Comparison of ENCODE assay signal across 1 cellular context in genomic region chr11:96389604-96390402, GRCh38.
A peak's percentile ranks its signal among the peaks of the same experiment; 100 is the strongest.
TF ChIP-seq lines count a peak whose summit lies in the region.

CCDC82 (minus strand) TSS chr11:96389912; CDS start chr11:96384747, 5,165 bp downstream.
JRKL (plus strand) TSS chr11:96390013; CDS start chr11:96390650, 637 bp downstream.

TF ChIP-seq in HepG2, 621 proteins besides CTCF, POLR2A, EP300 and RAD21 (continued from another document and continues in another):
- TF ChIP-seq ZNF652 (CRISPR knock-in tag; IDR thresholded peaks at IDR 0.05; ENCODE audit: borderline replicate concordance, low read depth) = no peak
- TF ChIP-seq, protein P1, sequence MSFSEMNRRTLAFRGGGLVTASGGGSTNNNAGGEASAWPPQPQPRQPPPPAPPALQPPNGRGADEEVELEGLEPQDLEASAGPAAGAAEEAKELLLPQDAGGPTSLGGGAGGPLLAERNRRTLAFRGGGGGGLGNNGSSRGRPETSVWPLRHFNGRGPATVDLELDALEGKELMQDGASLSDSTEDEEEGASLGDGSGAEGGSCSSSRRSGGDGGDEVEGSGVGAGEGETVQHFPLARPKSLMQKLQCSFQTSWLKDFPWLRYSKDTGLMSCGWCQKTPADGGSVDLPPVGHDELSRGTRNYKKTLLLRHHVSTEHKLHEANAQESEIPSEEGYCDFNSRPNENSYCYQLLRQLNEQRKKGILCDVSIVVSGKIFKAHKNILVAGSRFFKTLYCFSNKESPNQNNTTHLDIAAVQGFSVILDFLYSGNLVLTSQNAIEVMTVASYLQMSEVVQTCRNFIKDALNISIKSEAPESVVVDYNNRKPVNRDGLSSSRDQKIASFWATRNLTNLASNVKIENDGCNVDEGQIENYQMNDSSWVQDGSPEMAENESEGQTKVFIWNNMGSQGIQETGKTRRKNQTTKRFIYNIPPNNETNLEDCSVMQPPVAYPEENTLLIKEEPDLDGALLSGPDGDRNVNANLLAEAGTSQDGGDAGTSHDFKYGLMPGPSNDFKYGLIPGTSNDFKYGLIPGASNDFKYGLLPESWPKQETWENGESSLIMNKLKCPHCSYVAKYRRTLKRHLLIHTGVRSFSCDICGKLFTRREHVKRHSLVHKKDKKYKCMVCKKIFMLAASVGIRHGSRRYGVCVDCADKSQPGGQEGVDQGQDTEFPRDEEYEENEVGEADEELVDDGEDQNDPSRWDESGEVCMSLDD (CRISPR knock-in tag; IDR thresholded peaks at IDR 0.05; ENCODE audit: borderline replicate concordance) = peak; percentile 67; the same call in 1 of the 2 replicates
- TF ChIP-seq SIX1 (CRISPR knock-in tag; IDR thresholded peaks at IDR 0.05; ENCODE audit: borderline replicate concordance) = no peak
- no peak for TF ChIP-seq AHR (CRISPR knock-in tag; IDR thresholded peaks at IDR 0.05)
- TF ChIP-seq ZBTB1 (CRISPR knock-in tag; IDR thresholded peaks at IDR 0.05; ENCODE audit: borderline replicate concordance) = no peak
- peak; percentile 78; the same call in 1 of the 2 replicates for TF ChIP-seq ZZZ3 (CRISPR knock-in tag; IDR thresholded peaks at IDR 0.05; ENCODE audit: borderline replicate concordance)
- TF ChIP-seq, protein P2, sequence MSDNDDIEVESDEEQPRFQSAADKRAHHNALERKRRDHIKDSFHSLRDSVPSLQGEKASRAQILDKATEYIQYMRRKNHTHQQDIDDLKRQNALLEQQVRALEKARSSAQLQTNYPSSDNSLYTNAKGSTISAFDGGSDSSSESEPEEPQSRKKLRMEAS (IDR thresholded peaks at IDR 0.05) = peak; percentile 90
- TF ChIP-seq DNMT1 (CRISPR knock-in tag; IDR thresholded peaks at IDR 0.05) = 0 out of 2 replicates have a peak, but pooled peaks have one; percentile 37
- TF ChIP-seq NR3C1 (CRISPR knock-in tag; IDR thresholded peaks at IDR 0.05) = no peak
- TF ChIP-seq JUN (CRISPR knock-in tag; IDR thresholded peaks at IDR 0.05) = no peak
- TF ChIP-seq ZNF775 (CRISPR knock-in tag; IDR thresholded peaks at IDR 0.05; ENCODE audit: borderline replicate concordance) = no peak
- TF ChIP-seq KDM6A (CRISPR knock-in tag; IDR thresholded peaks at IDR 0.05; ENCODE audit: low read depth) = no peak
- TF ChIP-seq U2AF2 (IDR thresholded peaks at IDR 0.05; ENCODE audit: low read depth, low read length) = no peak
- TF ChIP-seq ESRRA (CRISPR knock-in tag; IDR thresholded peaks at IDR 0.05; ENCODE audit: low read depth) = 0 out of 2 replicates have a peak, but pooled peaks have one; percentile 31
- TF ChIP-seq ZNF124 (CRISPR knock-in tag; IDR thresholded peaks at IDR 0.05) = no peak
- TF ChIP-seq ZNF331 (CRISPR knock-in tag; IDR thresholded peaks at IDR 0.05) = peak; percentile 54; the same call in 1 of the 2 replicates
- TF ChIP-seq, protein P3, sequence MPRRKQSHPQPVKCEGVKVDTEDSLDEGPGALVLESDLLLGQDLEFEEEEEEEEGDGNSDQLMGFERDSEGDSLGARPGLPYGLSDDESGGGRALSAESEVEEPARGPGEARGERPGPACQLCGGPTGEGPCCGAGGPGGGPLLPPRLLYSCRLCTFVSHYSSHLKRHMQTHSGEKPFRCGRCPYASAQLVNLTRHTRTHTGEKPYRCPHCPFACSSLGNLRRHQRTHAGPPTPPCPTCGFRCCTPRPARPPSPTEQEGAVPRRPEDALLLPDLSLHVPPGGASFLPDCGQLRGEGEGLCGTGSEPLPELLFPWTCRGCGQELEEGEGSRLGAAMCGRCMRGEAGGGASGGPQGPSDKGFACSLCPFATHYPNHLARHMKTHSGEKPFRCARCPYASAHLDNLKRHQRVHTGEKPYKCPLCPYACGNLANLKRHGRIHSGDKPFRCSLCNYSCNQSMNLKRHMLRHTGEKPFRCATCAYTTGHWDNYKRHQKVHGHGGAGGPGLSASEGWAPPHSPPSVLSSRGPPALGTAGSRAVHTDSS (CRISPR knock-in tag; conservative IDR thresholded peaks at IDR 0.05) = no peak
- TF ChIP-seq, protein P4, sequence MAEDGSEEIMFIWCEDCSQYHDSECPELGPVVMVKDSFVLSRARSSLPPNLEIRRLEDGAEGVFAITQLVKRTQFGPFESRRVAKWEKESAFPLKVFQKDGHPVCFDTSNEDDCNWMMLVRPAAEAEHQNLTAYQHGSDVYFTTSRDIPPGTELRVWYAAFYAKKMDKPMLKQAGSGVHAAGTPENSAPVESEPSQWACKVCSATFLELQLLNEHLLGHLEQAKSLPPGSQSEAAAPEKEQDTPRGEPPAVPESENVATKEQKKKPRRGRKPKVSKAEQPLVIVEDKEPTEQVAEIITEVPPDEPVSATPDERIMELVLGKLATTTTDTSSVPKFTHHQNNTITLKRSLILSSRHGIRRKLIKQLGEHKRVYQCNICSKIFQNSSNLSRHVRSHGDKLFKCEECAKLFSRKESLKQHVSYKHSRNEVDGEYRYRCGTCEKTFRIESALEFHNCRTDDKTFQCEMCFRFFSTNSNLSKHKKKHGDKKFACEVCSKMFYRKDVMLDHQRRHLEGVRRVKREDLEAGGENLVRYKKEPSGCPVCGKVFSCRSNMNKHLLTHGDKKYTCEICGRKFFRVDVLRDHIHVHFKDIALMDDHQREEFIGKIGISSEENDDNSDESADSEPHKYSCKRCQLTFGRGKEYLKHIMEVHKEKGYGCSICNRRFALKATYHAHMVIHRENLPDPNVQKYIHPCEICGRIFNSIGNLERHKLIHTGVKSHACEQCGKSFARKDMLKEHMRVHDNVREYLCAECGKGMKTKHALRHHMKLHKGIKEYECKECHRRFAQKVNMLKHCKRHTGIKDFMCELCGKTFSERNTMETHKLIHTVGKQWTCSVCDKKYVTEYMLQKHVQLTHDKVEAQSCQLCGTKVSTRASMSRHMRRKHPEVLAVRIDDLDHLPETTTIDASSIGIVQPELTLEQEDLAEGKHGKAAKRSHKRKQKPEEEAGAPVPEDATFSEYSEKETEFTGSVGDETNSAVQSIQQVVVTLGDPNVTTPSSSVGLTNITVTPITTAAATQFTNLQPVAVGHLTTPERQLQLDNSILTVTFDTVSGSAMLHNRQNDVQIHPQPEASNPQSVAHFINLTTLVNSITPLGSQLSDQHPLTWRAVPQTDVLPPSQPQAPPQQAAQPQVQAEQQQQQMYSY (CRISPR knock-in tag; IDR thresholded peaks at IDR 0.05) = no peak
- no peak for TF ChIP-seq ATF3 (CRISPR knock-in tag; IDR thresholded peaks at IDR 0.05)
- TF ChIP-seq ZNF569 (CRISPR knock-in tag; IDR thresholded peaks at IDR 0.05; ENCODE audit: borderline replicate concordance) = no peak
- TF ChIP-seq, protein P5, sequence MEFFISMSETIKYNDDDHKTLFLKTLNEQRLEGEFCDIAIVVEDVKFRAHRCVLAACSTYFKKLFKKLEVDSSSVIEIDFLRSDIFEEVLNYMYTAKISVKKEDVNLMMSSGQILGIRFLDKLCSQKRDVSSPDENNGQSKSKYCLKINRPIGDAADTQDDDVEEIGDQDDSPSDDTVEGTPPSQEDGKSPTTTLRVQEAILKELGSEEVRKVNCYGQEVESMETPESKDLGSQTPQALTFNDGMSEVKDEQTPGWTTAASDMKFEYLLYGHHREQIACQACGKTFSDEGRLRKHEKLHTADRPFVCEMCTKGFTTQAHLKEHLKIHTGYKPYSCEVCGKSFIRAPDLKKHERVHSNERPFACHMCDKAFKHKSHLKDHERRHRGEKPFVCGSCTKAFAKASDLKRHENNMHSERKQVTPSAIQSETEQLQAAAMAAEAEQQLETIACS (CRISPR knock-in tag; IDR thresholded peaks at IDR 0.05) = no peak; the same call in 1 of the 2 replicates
- TF ChIP-seq MLLT10 (CRISPR knock-in tag; IDR thresholded peaks at IDR 0.05) = no peak
- 0 out of 2 replicates have a peak, but pooled peaks have one; percentile 8 for TF ChIP-seq FOSL2 (CRISPR knock-in tag; IDR thresholded peaks at IDR 0.05)
- peak; percentile 63; the same call in 1 of the 2 replicates for TF ChIP-seq KAT7 (CRISPR knock-in tag; IDR thresholded peaks at IDR 0.05; ENCODE audit: borderline replicate concordance)
- TF ChIP-seq RCOR2 (CRISPR knock-in tag; IDR thresholded peaks at IDR 0.05) = no peak
- no peak for TF ChIP-seq ZKSCAN1 (IDR thresholded peaks at IDR 0.05; ENCODE audit: low read length)
- TF ChIP-seq ZNF260 (CRISPR knock-in tag; IDR thresholded peaks at IDR 0.05; ENCODE audit: borderline replicate concordance, low read depth) = no peak
- TF ChIP-seq ZNF30 (CRISPR knock-in tag; IDR thresholded peaks at IDR 0.05) = no peak
- no peak for TF ChIP-seq IRF1 (CRISPR knock-in tag; IDR thresholded peaks at IDR 0.05; ENCODE audit: low read depth)
- TF ChIP-seq ISL2 (CRISPR knock-in tag; IDR thresholded peaks at IDR 0.05) = no peak; the same call in 1 of the 2 replicates
- TF ChIP-seq ZNF740 (CRISPR knock-in tag; IDR thresholded peaks at IDR 0.05) = peak; percentile 51; the same call in 1 of the 2 replicates
- no peak for TF ChIP-seq ZMYM2 (CRISPR knock-in tag; IDR thresholded peaks at IDR 0.05)
- TF ChIP-seq, protein P6, sequence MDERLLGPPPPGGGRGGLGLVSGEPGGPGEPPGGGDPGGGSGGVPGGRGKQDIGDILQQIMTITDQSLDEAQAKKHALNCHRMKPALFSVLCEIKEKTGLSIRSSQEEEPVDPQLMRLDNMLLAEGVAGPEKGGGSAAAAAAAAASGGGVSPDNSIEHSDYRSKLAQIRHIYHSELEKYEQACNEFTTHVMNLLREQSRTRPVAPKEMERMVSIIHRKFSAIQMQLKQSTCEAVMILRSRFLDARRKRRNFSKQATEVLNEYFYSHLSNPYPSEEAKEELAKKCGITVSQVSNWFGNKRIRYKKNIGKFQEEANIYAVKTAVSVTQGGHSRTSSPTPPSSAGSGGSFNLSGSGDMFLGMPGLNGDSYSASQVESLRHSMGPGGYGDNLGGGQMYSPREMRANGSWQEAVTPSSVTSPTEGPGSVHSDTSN (CRISPR knock-in tag; IDR thresholded peaks at IDR 0.05) = no peak
- TF ChIP-seq ZNF687 (CRISPR knock-in tag; IDR thresholded peaks at IDR 0.05) = peak; percentile 98
- TF ChIP-seq NR2F6 (IDR thresholded peaks at IDR 0.05) = no peak
- TF ChIP-seq NR2F6 (CRISPR knock-in tag; IDR thresholded peaks at IDR 0.05) = peak; percentile 45
- no peak for TF ChIP-seq PPARG (CRISPR knock-in tag; conservative IDR thresholded peaks at IDR 0.05)
- TF ChIP-seq ZNF746 (CRISPR knock-in tag; IDR thresholded peaks at IDR 0.05) = no peak
- TF ChIP-seq NFE2L2 (IDR thresholded peaks at IDR 0.05; ENCODE audit: low read length) = no peak
- no peak for TF ChIP-seq ZNF782 (CRISPR knock-in tag; IDR thresholded peaks at IDR 0.05; ENCODE audit: borderline replicate concordance)
- peak; percentile 72 for TF ChIP-seq PHF20 (CRISPR knock-in tag; IDR thresholded peaks at IDR 0.05)
- TF ChIP-seq, protein P7, sequence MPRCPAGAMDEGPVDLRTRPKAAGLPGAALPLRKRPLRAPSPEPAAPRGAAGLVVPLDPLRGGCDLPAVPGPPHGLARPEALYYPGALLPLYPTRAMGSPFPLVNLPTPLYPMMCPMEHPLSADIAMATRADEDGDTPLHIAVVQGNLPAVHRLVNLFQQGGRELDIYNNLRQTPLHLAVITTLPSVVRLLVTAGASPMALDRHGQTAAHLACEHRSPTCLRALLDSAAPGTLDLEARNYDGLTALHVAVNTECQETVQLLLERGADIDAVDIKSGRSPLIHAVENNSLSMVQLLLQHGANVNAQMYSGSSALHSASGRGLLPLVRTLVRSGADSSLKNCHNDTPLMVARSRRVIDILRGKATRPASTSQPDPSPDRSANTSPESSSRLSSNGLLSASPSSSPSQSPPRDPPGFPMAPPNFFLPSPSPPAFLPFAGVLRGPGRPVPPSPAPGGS (CRISPR knock-in tag; IDR thresholded peaks at IDR 0.05) = peak; percentile 89
- no peak for TF ChIP-seq ATF7 (IDR thresholded peaks at IDR 0.05)
- peak; percentile 41; the same call in 1 of the 2 replicates for TF ChIP-seq ATF7 (CRISPR knock-in tag; IDR thresholded peaks at IDR 0.05)
